ENCODE assay signal across 29 cellular contexts in the genomic region with DNA sequence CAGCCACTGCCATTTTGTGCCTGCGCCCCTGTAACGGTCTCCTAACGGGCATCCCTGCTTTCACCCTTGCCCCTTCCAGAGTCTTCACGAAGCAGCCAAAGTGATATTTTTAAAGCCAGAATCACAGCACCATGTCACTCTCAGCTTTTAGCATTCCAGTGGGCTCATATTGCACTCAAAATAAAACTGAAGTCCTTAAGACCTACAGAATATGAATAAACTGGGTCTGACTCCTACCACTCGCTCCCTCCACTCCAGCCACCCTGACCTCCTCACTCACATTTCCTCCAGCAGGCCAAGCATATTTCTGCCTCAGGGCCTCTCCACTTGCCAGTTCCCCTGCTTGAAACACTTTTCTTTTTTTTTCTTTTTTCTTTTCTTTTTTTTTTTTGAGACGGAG. TPM values are rescaled to one million over a fixed set of nuclear protein-coding genes. Genes with fewer than 3 reads are reported as not detected.
DNase-seq lines count a peak whose midpoint lies in the region; ATAC-seq and TF ChIP-seq lines count a peak whose summit lies in the region.
"Had no signal": no experiment of that assay in that cellular context is flagged by ENCODE, and none has a peak within 500 bp of the region (broad histone marks: within the 10 kb centered on the region; RNA-seq: fewer than 3 reads in every experiment).

No MANE protein-coding gene starts in this region.

- peaks cover 16% of the 10 kb centered on the region for H3K9me3 Mint-ChIP-seq in glutamatergic neuron (ENCODE audit: unreplicated experiment)
- no peaks in the 10 kb centered on the region for H3K9me3 Mint-ChIP-seq in neural progenitor cell
- no peaks in the 10 kb centered on the region for H3K9me3 Mint-ChIP-seq in activated naive CD8-positive, alpha-beta T cell treated with anti-CD3 and anti-CD28 coated beads, Interleukin-2, amount 50 U/mL, for 24 hours
- H3K9me3 Mint-ChIP-seq: effector memory CD8-positive, alpha-beta T cell; HFFc6 had no signal

- no peak overlapping the region for H3K27ac Mint-ChIP-seq in glutamatergic neuron (ENCODE audit: unreplicated experiment)
- peak overlapping the region; percentile 81 for H3K27ac Mint-ChIP-seq in neural progenitor cell
- no peak overlapping the region for H3K27ac Mint-ChIP-seq in activated naive CD8-positive, alpha-beta T cell treated with anti-CD3 and anti-CD28 coated beads, Interleukin-2, amount 50 U/mL, for 24 hours
- H3K27ac Mint-ChIP-seq: effector memory CD8-positive, alpha-beta T cell had no signal

- H3K4me1 ChIP-seq in BLaER1: peaks cover 89% of the 10 kb centered on the region
- peaks cover 31% of the 10 kb centered on the region for H3K4me1 ChIP-seq in neural progenitor cell
- peaks cover 4 to 28% (median 21%) of the 10 kb centered on the region in 4 donors for H3K4me1 ChIP-seq in Peyer's patch
- H3K4me1 ChIP-seq in uterus: peaks cover 3 to 12% of the 10 kb centered on the region in 2 donors

- H3K4me3 ChIP-seq in BLaER1: no peak overlapping the region
- no peak overlapping the region for H3K4me3 ChIP-seq in SK-N-MC
- no peak overlapping the region for H3K4me3 ChIP-seq in neural progenitor cell
- H3K4me3 ChIP-seq in Peyer's patch: no peak overlapping the region
- H3K4me3 ChIP-seq in uterus: no peak overlapping the region
- H3K4me3 ChIP-seq: adrenal gland, breast epithelium, colonic mucosa, esophagus muscularis mucosa, gastroesophageal sphincter, mucosa of descending colon, spleen, testis, vagina had no signal

- H3K27me3 Mint-ChIP-seq in glutamatergic neuron (ENCODE audit: unreplicated experiment) (peaks cover 17% of the 10 kb centered on the region), neural progenitor cell (ENCODE audit: insufficient read depth, low read depth) (peaks cover 19% of the 10 kb centered on the region)
- peaks cover 15% of the 10 kb centered on the region for H3K27me3 Mint-ChIP-seq in activated naive CD8-positive, alpha-beta T cell treated with anti-CD3 and anti-CD28 coated beads, Interleukin-2, amount 50 U/mL, for 24 hours
- H3K27me3 Mint-ChIP-seq: effector memory CD8-positive, alpha-beta T cell had no signal

- H3K27me3 ChIP-seq in BLaER1 (no peaks in the 10 kb centered on the region), neural progenitor cell (peaks cover 21% of the 10 kb centered on the region), Peyer's patch (no peaks in the 10 kb centered on the region), uterus (no peaks in the 10 kb centered on the region)
- H3K27me3 ChIP-seq: adrenal gland, breast epithelium, colonic mucosa, esophagus muscularis mucosa, gastroesophageal sphincter, testis, vagina had no signal

- H3K4me2 ChIP-seq in BLaER1 (peak overlapping the region; percentile 98), neural progenitor cell (no peak overlapping the region)

- H3K36me3 Mint-ChIP-seq in glutamatergic neuron (ENCODE audit: unreplicated experiment) (no peaks in the 10 kb centered on the region), neural progenitor cell (no peaks in the 10 kb centered on the region)
- H3K36me3 Mint-ChIP-seq in activated naive CD8-positive, alpha-beta T cell treated with anti-CD3 and anti-CD28 coated beads, Interleukin-2, amount 50 U/mL, for 24 hours (ENCODE audit: low read depth): no peaks in the 10 kb centered on the region

- peaks cover 28% of the 10 kb centered on the region for H3F3A ChIP-seq in neural progenitor cell (ENCODE audit: low read depth)

- TF ChIP-seq POLR2A in Peyer's patch (IDR thresholded peaks at IDR 0.05): no peak
- TF ChIP-seq POLR2A in uterus (IDR thresholded peaks at IDR 0.05): no peak

- H3K4me3 Mint-ChIP-seq in glutamatergic neuron (ENCODE audit: unreplicated experiment) (peak overlapping the region; percentile 66), neural progenitor cell (peak overlapping the region; percentile 14)
- no peak overlapping the region for H3K4me3 Mint-ChIP-seq in activated naive CD8-positive, alpha-beta T cell treated with anti-CD3 and anti-CD28 coated beads, Interleukin-2, amount 50 U/mL, for 24 hours
- H3K4me3 Mint-ChIP-seq: effector memory CD8-positive, alpha-beta T cell; HFFc6 had no signal

- ATAC-seq in activated naive CD8-positive, alpha-beta T cell treated with anti-CD3 and anti-CD28 coated beads, Interleukin-2, amount 50 U/mL, for 24 hours: no peak
- ATAC-seq: effector memory CD8-positive, alpha-beta T cell; gastroesophageal sphincter; HepG2; mucosa of descending colon had no signal

- H3K9me3 ChIP-seq in BLaER1: no peaks in the 10 kb centered on the region
- H3K9me3 ChIP-seq in SK-N-MC (ENCODE audit: low read depth, low read length): no peaks in the 10 kb centered on the region
- H3K9me3 ChIP-seq in neural progenitor cell (ENCODE audit: low read depth): no peaks in the 10 kb centered on the region
- no peaks in the 10 kb centered on the region for H3K9me3 ChIP-seq in Peyer's patch
- H3K9me3 ChIP-seq in uterus: no peaks in the 10 kb centered on the region
- H3K9me3 ChIP-seq: adrenal gland, breast epithelium, colonic mucosa, esophagus muscularis mucosa, gastroesophageal sphincter, mucosa of descending colon, spleen, testis, vagina had no signal

- peak overlapping the region; percentile 1; the same call in 1 of the 2 replicates for H3K27ac ChIP-seq in BLaER1
- H3K27ac ChIP-seq in SK-N-MC: 0 out of 2 replicates have a peak overlapping the region, but pooled peaks have one; percentile 19
- H3K27ac ChIP-seq in neural progenitor cell: no peak overlapping the region
- H3K27ac ChIP-seq in Peyer's patch: no peak overlapping the region
- H3K27ac ChIP-seq in uterus: no peak overlapping the region
- H3K27ac ChIP-seq: adrenal gland, breast epithelium, C4-2B, colonic mucosa, vagina had no signal

- H3K9ac ChIP-seq in BLaER1 (no peak overlapping the region; the same call in 1 of the 2 replicates), SK-N-MC (ENCODE audit: insufficient read length) (no peak overlapping the region), neural progenitor cell (no peak overlapping the region)

- DNase-seq in SK-N-MC (ENCODE audit: low read depth, low spot score) (no peak), glutamatergic neuron (no peak), neural progenitor cell (ENCODE audit: low spot score) (no peak), NOMO-1 treated with dmso at 0.1 percent for 144 hours (lab: John Stamatoyannopoulos, UW; ENCODE audit: unreplicated experiment) (no peak), Peyer's patch (no peak), uterus (no peak)
- DNase-seq in activated naive CD8-positive, alpha-beta T cell treated with anti-CD3 and anti-CD28 coated beads, Interleukin-2, amount 50 U/mL, for 24 hours: no peak
- DNase-seq: adrenal gland; colonic mucosa; effector memory CD8-positive, alpha-beta T cell; HFFc6; islet precursor cell; mucosa of descending colon; NCI-H1048; NCI-H2029 treated with DMSO at 0.1 percent for 48 hours; NCI-H345; NCI-H82; nucleus accumbens; spleen; stimulated activated CD4-positive, alpha-beta T cell treated with anti-CD3 and anti-CD28 coated beads, Interleukin-4, amount 100 ng/mL, for 1 hour; stimulated activated naive CD4-positive, alpha-beta T cell; testis had no signal

- H3K79me2 ChIP-seq in neural progenitor cell (ENCODE audit: low read depth): peaks cover 14% of the 10 kb centered on the region

- intact Hi-C loops in uterus (cut with DNase I; ENCODE audit: low total_unique reads): loop anchor here (5.0 kb wide), 2 partner anchors 93 to 113 kb away; partner anchors contain the start of gene F12

- no peak overlapping the region for H2AFZ ChIP-seq in neural progenitor cell (replicated peaks)

- H3K4me1 Mint-ChIP-seq in glutamatergic neuron (ENCODE audit: low read depth, unreplicated experiment) (peaks cover 38% of the 10 kb centered on the region), neural progenitor cell (peaks cover 55% of the 10 kb centered on the region)
- peaks cover 38% of the 10 kb centered on the region for H3K4me1 Mint-ChIP-seq in activated naive CD8-positive, alpha-beta T cell treated with anti-CD3 and anti-CD28 coated beads, Interleukin-2, amount 50 U/mL, for 24 hours

- TF ChIP-seq CTCF in glutamatergic neuron (IDR thresholded peaks at IDR 0.05; ENCODE audit: partially characterized antibody, unreplicated experiment) (no peak), neural progenitor cell (IDR thresholded peaks at IDR 0.05) (no peak), Peyer's patch (IDR thresholded peaks at IDR 0.05) (no peak), uterus (IDR thresholded peaks at IDR 0.05) (no peak)

- peaks cover 63% of the 10 kb centered on the region for H4K20me1 ChIP-seq in BLaER1
- H4K20me1 ChIP-seq in neural progenitor cell (ENCODE audit: low read depth): peaks cover 5% of the 10 kb centered on the region

- H3K36me3 ChIP-seq in BLaER1 (peaks cover 25% of the 10 kb centered on the region), SK-N-MC (ENCODE audit: insufficient read depth, low read length) (peaks cover 3% of the 10 kb centered on the region; the same call in 1 of the 2 replicates), neural progenitor cell (no peaks in the 10 kb centered on the region), Peyer's patch (no peaks in the 10 kb centered on the region), uterus (no peaks in the 10 kb centered on the region)
- H3K36me3 ChIP-seq: adrenal gland, breast epithelium, colonic mucosa, vagina had no signal

RNA-seq across cellular contexts. Expression of gene PDLIM7, which starts 2.4 kb away (rescaled TPM):
- 430 TPM for total RNA-seq in glutamatergic neuron (ENCODE audit: unreplicated experiment)
- 38.7 and 208 TPM in 2 replicates for total RNA-seq in neural progenitor cell (ENCODE audit: low replicate concordance)
- 100 to 1,000 TPM in 1 of 4 donors, 10 to 100 TPM in 3; 17.4 to 137 (median 23.3) TPM for total RNA-seq in Peyer's patch
- 100 to 1,000 TPM; 102 to 543 (median 193) TPM for total RNA-seq in uterus

RNA-seq across cellular contexts. Expression of gene DOK3, which starts 9.8 kb away (rescaled TPM):
- total RNA-seq in glutamatergic neuron (ENCODE audit: unreplicated experiment) (29.2 TPM), neural progenitor cell (ENCODE audit: low replicate concordance) (0.54 and 0.93 TPM in 2 replicates), Peyer's patch (10 to 100 TPM in 1 of 4 donors, 1 to 10 TPM in 3; 2.1 to 52.0 (median 5.5) TPM), uterus (10 to 100 TPM in 1 of 4 donors, 1 to 10 TPM in 3; 3.6 to 20.0 (median 7.1) TPM)

RNA-seq across cellular contexts. Expression of gene DDX41, which starts 16.9 kb away (rescaled TPM):
- total RNA-seq in glutamatergic neuron (ENCODE audit: unreplicated experiment) (125 TPM), neural progenitor cell (ENCODE audit: low replicate concordance) (60.7 and 118 TPM in 2 replicates), Peyer's patch (100 to 1,000 TPM; 103 to 168 (median 118) TPM), uterus (100 to 1,000 TPM in 2 of 4 donors, 10 to 100 TPM in 2; 61.0 to 146 (median 95.6) TPM)

RNA-seq across cellular contexts. Expression of gene DBN1, which starts 26.4 kb away (rescaled TPM):
- total RNA-seq in glutamatergic neuron (ENCODE audit: unreplicated experiment) (1,261 TPM), neural progenitor cell (ENCODE audit: low replicate concordance) (113 and 338 TPM in 2 replicates), Peyer's patch (10 to 100 TPM; 14.2 to 77.6 (median 23.1) TPM), uterus (100 to 1,000 TPM in 2 of 4 donors, 10 to 100 TPM in 2; 30.6 to 107 (median 82.7) TPM)

RNA-seq across cellular contexts. Expression of gene PRR7, which starts 53.2 kb away (rescaled TPM):
- total RNA-seq in glutamatergic neuron (ENCODE audit: unreplicated experiment): 4.1 TPM
- total RNA-seq in neural progenitor cell (ENCODE audit: low replicate concordance): 4.5 and 31.7 TPM in 2 replicates
- 1 to 10 TPM in 2 of 4 donors, under 1 TPM in 1, not detected in 1; 0.70 to 2.2 (median 1.9) TPM for total RNA-seq in Peyer's patch
- total RNA-seq in uterus: 1 to 10 TPM in 2 of 4 donors, not detected in 2; 1.9 to 3.0 TPM

Comparison
In these comparisons a context has a peak if more than half of its experiments do, and no peak if none do; other contexts are left out.
1. H3K27ac ChIP-seq: peak in BLaER1 (single experiment) and SK-N-MC (single experiment); none in neural progenitor cell (single experiment), Peyer's patch (0 of 4) and uterus (0 of 2).